29 cellular contexts compared by ENCODE assay signal in the genomic region with DNA sequence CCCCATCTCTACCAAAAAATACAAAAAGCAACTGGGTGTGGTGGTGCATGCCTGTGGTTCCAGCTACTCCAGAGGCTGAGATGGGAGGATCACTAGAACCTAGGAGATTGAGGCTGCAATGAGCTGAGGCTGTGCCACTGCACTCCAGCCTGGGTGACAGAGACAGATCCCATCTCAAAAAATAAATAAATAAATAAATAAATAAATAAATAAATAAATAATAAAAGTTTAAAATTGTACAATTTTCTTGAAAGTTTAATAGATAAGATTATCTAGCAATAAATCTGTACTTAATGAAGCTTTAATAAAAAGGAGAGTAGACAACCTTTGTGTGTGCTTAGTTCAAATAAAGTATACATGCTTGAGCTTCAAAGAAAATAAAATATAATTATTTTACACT.
"Had no signal": no experiment of that assay in that cellular context is flagged by ENCODE, and none has a peak within 500 bp of the region (broad histone marks: within the 10 kb centered on the region; RNA-seq: fewer than 3 reads in every experiment).

No MANE protein-coding gene starts in this region.

- H3K9me3 ChIP-seq: colonic mucosa, esophagus muscularis mucosa, esophagus squamous epithelium, gastrocnemius medialis, gastroesophageal sphincter, heart left ventricle had no signal

- H3K4me2 ChIP-seq: hepatocyte had no signal

- FAIRE-seq: colon, endometrium, endothelial cell of umbilical vein, frontal cortex had no signal

- H3K4me3 ChIP-seq: colonic mucosa, coronary artery, dorsolateral prefrontal cortex, esophagus muscularis mucosa, esophagus squamous epithelium, gastrocnemius medialis, gastroesophageal sphincter, heart left ventricle, heart right ventricle, hepatocyte had no signal

- H3K4me1 ChIP-seq: colonic mucosa, esophagus muscularis mucosa, esophagus squamous epithelium, foreskin keratinocyte, gastrocnemius medialis, gastroesophageal sphincter, heart left ventricle, heart right ventricle had no signal

- H3K27ac ChIP-seq: colonic mucosa, coronary artery, dorsolateral prefrontal cortex, epithelial cell of prostate, esophagus muscularis mucosa, esophagus squamous epithelium, foreskin keratinocyte, gastrocnemius medialis, gastroesophageal sphincter, heart left ventricle, heart right ventricle, hepatocyte had no signal

- H3K36me3 ChIP-seq: colonic mucosa, esophagus muscularis mucosa, esophagus squamous epithelium, gastrocnemius medialis, gastroesophageal sphincter, heart left ventricle, heart right ventricle had no signal

- ATAC-seq: effector memory CD8-positive, alpha-beta T cell; esophagus mucosa; foreskin keratinocyte; gastrocnemius medialis; gastroesophageal sphincter; heart left ventricle; heart right ventricle had no signal

- DNase-seq: colonic mucosa; cortex of kidney; dermis blood vessel endothelial cell; dorsolateral prefrontal cortex; effector CD4-positive, alpha-beta T cell; effector CD8-positive, alpha-beta T cell; effector memory CD4-positive, alpha-beta T cell; effector memory CD8-positive, alpha-beta T cell; endodermal cell; erythroblast; esophagus squamous epithelium; foreskin fibroblast; foreskin keratinocyte; foreskin melanocyte; gastrocnemius medialis; glutamatergic neuron; head of caudate nucleus; heart left ventricle; heart right ventricle had no signal
